ENCODE assay signal across 9 cellular contexts in genomic region chr7:130560972-130561371, GRCh38.
A peak's percentile ranks its signal among the peaks of the same experiment; 100 is the strongest.
DNase-seq lines count a peak whose midpoint lies in the region; ATAC-seq and FAIRE-seq lines count a peak whose summit lies in the region.
"Had no signal": no experiment of that assay in that cellular context is flagged by ENCODE, and none has a peak within 500 bp of the region (broad histone marks: within the 10 kb centered on the region; RNA-seq: fewer than 3 reads in every experiment).

No MANE protein-coding gene starts in this region.

- ATAC-seq in activated CD4-positive, CD25-positive, alpha-beta regulatory T cell treated with anti-CD3 and anti-CD28 coated beads, Interleukin-2, amount 50 U/mL, for 24 hours = no peak

- no peak overlapping the region for H3K4me3 ChIP-seq in small intestine (ENCODE audit: low read depth in 1 of 2, low read length in 2 of 2)

- no peaks in the 10 kb centered on the region for H3K9me3 ChIP-seq in small intestine (ENCODE audit: control insufficient read depth, low read depth)

- 55 to 69% (median 58%) methylated on average over 1 of the region's 1 CpG for WGBS in small intestine, 3 donors

- no peak overlapping the region for H3K27ac ChIP-seq in small intestine (ENCODE audit: low read depth in 1 of 2, low read length in 1 of 2)

- H3K4me1 ChIP-seq in small intestine (ENCODE audit: control insufficient read depth in 2 of 2, insufficient read depth in 1 of 2, low read depth in 1 of 2, low read length in 1 of 2) = peaks cover 0 to 2% of the 10 kb centered on the region in 2 donors

- no peak for FAIRE-seq in small intestine (lab: Jason Lieb, UNC)
- FAIRE-seq: G401.6 had no signal

- in situ Hi-C loops in T47D (cut with HindIII; ENCODE audit: low pct_unique_long_range_greater_than_20kb, low sequenced_read_pairs) = no loop called here

- no peaks in the 10 kb centered on the region for H3K27me3 ChIP-seq in small intestine (ENCODE audit: control insufficient read depth in 2 of 2, insufficient read depth in 2 of 2, low read length in 2 of 2)

- no peaks in the 10 kb centered on the region for H3K36me3 ChIP-seq in small intestine (ENCODE audit: control insufficient read depth in 2 of 2, insufficient read depth in 2 of 2, low read length in 2 of 2)

- DNase-seq in NCI-H2196 (lab: John Stamatoyannopoulos, UW; ENCODE audit: unreplicated experiment) (peak; percentile 8), NCI-H2196 treated with DMSO at 0.1 percent for 48 hours (lab: John Stamatoyannopoulos, UW; ENCODE audit: unreplicated experiment) (no peak), HCEC 1CT (peak; percentile 32), MV-4-11 (lab: John Stamatoyannopoulos, UW) (peak; percentile 71), T47D (ENCODE audit: low read depth in 1 of 2, low spot score in 1 of 2) (peak; percentile 15 to 62), small intestine (peak; percentile 40)
- DNase-seq in stimulated activated CD4-positive, alpha-beta T cell treated with anti-CD3 and anti-CD28 coated beads, Interleukin-4, amount 100 ng/mL, for 24 hours = no peak

Comparison
In these comparisons a context has a peak if more than half of its experiments do, and no peak if none do; other contexts are left out.
1. DNase-seq: peak in NCI-H2196 (single experiment), HCEC 1CT (single experiment), MV-4-11 (single experiment), T47D (2 of 2) and small intestine (single experiment); none in NCI-H2196 treated with DMSO at 0.1 percent for 48 hours (single experiment) and stimulated activated CD4-positive, alpha-beta T cell treated with anti-CD3 and anti-CD28 coated beads, Interleukin-4, amount 100 ng/mL, for 24 hours (single experiment).